In genomic region chr16:4513881-4514280, GRCh38 we compare ENCODE assay signal across 1 cellular context.
TF ChIP-seq lines count a peak whose summit lies in the region.

No MANE protein-coding gene starts in this region.

TF ChIP-seq in GM23338, 12 proteins besides CTCF, POLR2A, EP300 and RAD21 (continued from another document):
- TF ChIP-seq, protein P1, sequence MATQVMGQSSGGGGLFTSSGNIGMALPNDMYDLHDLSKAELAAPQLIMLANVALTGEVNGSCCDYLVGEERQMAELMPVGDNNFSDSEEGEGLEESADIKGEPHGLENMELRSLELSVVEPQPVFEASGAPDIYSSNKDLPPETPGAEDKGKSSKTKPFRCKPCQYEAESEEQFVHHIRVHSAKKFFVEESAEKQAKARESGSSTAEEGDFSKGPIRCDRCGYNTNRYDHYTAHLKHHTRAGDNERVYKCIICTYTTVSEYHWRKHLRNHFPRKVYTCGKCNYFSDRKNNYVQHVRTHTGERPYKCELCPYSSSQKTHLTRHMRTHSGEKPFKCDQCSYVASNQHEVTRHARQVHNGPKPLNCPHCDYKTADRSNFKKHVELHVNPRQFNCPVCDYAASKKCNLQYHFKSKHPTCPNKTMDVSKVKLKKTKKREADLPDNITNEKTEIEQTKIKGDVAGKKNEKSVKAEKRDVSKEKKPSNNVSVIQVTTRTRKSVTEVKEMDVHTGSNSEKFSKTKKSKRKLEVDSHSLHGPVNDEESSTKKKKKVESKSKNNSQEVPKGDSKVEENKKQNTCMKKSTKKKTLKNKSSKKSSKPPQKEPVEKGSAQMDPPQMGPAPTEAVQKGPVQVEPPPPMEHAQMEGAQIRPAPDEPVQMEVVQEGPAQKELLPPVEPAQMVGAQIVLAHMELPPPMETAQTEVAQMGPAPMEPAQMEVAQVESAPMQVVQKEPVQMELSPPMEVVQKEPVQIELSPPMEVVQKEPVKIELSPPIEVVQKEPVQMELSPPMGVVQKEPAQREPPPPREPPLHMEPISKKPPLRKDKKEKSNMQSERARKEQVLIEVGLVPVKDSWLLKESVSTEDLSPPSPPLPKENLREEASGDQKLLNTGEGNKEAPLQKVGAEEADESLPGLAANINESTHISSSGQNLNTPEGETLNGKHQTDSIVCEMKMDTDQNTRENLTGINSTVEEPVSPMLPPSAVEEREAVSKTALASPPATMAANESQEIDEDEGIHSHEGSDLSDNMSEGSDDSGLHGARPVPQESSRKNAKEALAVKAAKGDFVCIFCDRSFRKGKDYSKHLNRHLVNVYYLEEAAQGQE (IDR thresholded peaks at IDR 0.05; ENCODE audit: unreplicated experiment) = no peak
- no peak for TF ChIP-seq EZH2 (IDR thresholded peaks at IDR 0.05; ENCODE audit: low read depth, unreplicated experiment)
- no peak for TF ChIP-seq EZH2phosphoT487 (IDR thresholded peaks at IDR 0.05; ENCODE audit: unreplicated experiment)
- no peak for TF ChIP-seq ZNF114 (CRISPR knock-in tag; IDR thresholded peaks at IDR 0.05)
- no peak for TF ChIP-seq ZNF462 (CRISPR knock-in tag; IDR thresholded peaks at IDR 0.05)
TF ChIP-seq in GM23338: peak in this region for 0.
